7 cellular contexts compared by ENCODE assay signal in genomic region chr17:75549246-75550138, GRCh38. TPM values are rescaled to one million over a fixed set of nuclear protein-coding genes. Genes with fewer than 3 reads are reported as not detected.
DNase-seq lines count a peak whose midpoint lies in the region; ATAC-seq and TF ChIP-seq lines count a peak whose summit lies in the region.

No MANE protein-coding gene starts in this region.

- peak overlapping the region; percentile 46 for H2AFZ ChIP-seq in PC-9

- no peaks in the 10 kb centered on the region for H3K9me2 ChIP-seq in PC-9 (ENCODE audit: insufficient read depth)

- H3K4me2 ChIP-seq in PC-9: peak overlapping the region; percentile 80

- ATAC-seq in HG02759 (IDR thresholded peaks at IDR 0.05; ENCODE audit: unreplicated experiment): no peak
- no peak for ATAC-seq in GM21390 (IDR thresholded peaks at IDR 0.05; ENCODE audit: unreplicated experiment)

- TF ChIP-seq POLR2A in thyroid gland (IDR thresholded peaks at IDR 0.05): peak; percentile 41 to 80

- H3F3A ChIP-seq in PC-9 (ENCODE audit: insufficient read depth, low read depth): peaks cover 44% of the 10 kb centered on the region

- TF ChIP-seq CTCF in PC-9 (conservative IDR thresholded peaks at IDR 0.05) (peak; percentile 17; the same call in 1 of the 2 replicates), thyroid gland (IDR thresholded peaks at IDR 0.05) (no peak)

- DNase-seq in NCI-H1048 (lab: John Stamatoyannopoulos, UW) (peak; percentile 48), PC-9 (peak; percentile 97 to 98), iPS-NIHi11 (ENCODE audit: low spot score) (peak; percentile 92), thyroid gland (peak; percentile 94 to 96), NCI-H524 (lab: John Stamatoyannopoulos, UW) (no peak)

- H4K20me1 ChIP-seq in PC-9 (ENCODE audit: insufficient read depth): no peaks in the 10 kb centered on the region

- H3K27me3 ChIP-seq in PC-9 (ENCODE audit: insufficient read depth, low read depth) (no peaks in the 10 kb centered on the region), thyroid gland (no peaks in the 10 kb centered on the region)

- no peaks in the 10 kb centered on the region for H3K36me3 ChIP-seq in PC-9 (ENCODE audit: low read depth)
- no peaks in the 10 kb centered on the region for H3K36me3 ChIP-seq in thyroid gland

- intact Hi-C loops in PC-9 (cut with micrococcal nuclease; ENCODE audit: unreplicated experiment) (loop anchor here (1.0 to 5.0 kb wide), 2 partner anchors 18 to 38 kb away; partner anchors contain the start of gene MYO15B), thyroid gland (cut with DNase I) (no loop called here)

- H3K79me2 ChIP-seq in PC-9 (ENCODE audit: low read depth): peaks cover 8% of the 10 kb centered on the region; the same call in 1 of the 2 replicates

- 23 to 37% methylated on average over 17 to 19 of the region's 22 CpGs for WGBS in thyroid gland, 2 donors

- peaks cover 31% of the 10 kb centered on the region for H3K4me1 ChIP-seq in PC-9 (replicated peaks; ENCODE audit: insufficient read depth)
- peaks cover 15 to 17% of the 10 kb centered on the region in 2 donors for H3K4me1 ChIP-seq in thyroid gland

- TSS peak; percentile 95 for BruUV-seq in PC-9 (replicated peaks; lab: Mats Ljungman, UMichigan)

- peak overlapping the region; percentile 94 for H3K27ac ChIP-seq in PC-9
- H3K27ac ChIP-seq in thyroid gland: peak overlapping the region; percentile 95 to 99 (median 95)

- POLR2A ChIA-PET in PC-9 (lab: Charles Lee; ENCODE audit: unreplicated experiment): interaction anchor here (0.5 to 1.8 kb wide), 11 partner anchors 18 to 297 kb away, joined by 3 to 35 read pairs (median 6); partner anchors contain the start of gene LLGL2

- CTCF ChIA-PET in PC-9 (lab: Charles Lee): interaction anchor here (0.6 to 2.0 kb wide), 6 partner anchors 35 to 232 kb away, joined by 3 to 17 read pairs (median 5); partner anchors contain the start of gene SMIM5

- peak overlapping the region; percentile 51; the same call in 1 of the 2 replicates for H3K4me3 ChIP-seq in PC-9
- H3K4me3 ChIP-seq in thyroid gland (replicated peaks in 1 of 3): no peak overlapping the region

- H3K9me3 ChIP-seq in PC-9 (ENCODE audit: insufficient read depth, low read depth): no peaks in the 10 kb centered on the region
- H3K9me3 ChIP-seq in thyroid gland: no peaks in the 10 kb centered on the region

RNA-seq across cellular contexts. Expression of gene LLGL2, which starts 24.0 kb away (rescaled TPM):
- total RNA-seq in PC-9 (2021) (138 and 156 TPM in 2 replicates), thyroid gland (10 to 100 TPM; 35.6 to 73.5 (median 53.8) TPM)

RNA-seq across cellular contexts. Expression of gene TSEN54, which starts 33.2 kb away (rescaled TPM):
- total RNA-seq in PC-9 (2021) (42.6 and 45.1 TPM in 2 replicates), thyroid gland (10 to 100 TPM; 11.6 to 46.6 (median 25.8) TPM)

RNA-seq across cellular contexts. Expression of gene CASKIN2, which starts 34.2 kb away (rescaled TPM):
- total RNA-seq in PC-9 (2021) (24.4 and 25.4 TPM in 2 replicates), thyroid gland (10 to 100 TPM; 15.0 to 87.2 (median 21.7) TPM)

RNA-seq across cellular contexts. Expression of gene MYO15B, which starts 38.1 kb away (rescaled TPM):
- 53.5 and 79.7 TPM in 2 replicates for total RNA-seq in PC-9 (2021)
- 100 to 1,000 TPM in 2 of 4 donors, 10 to 100 TPM in 2; 64.9 to 209 (median 120) TPM for total RNA-seq in thyroid gland

Comparison
In these comparisons a context has a peak if more than half of its experiments do, and no peak if none do; other contexts are left out.
1. DNase-seq: peak in NCI-H1048 (single experiment), PC-9 (2 of 2), iPS-NIHi11 (single experiment) and thyroid gland (2 of 2); none in NCI-H524 (0 of 2).